Comparison of ENCODE assay signal across 14 cellular contexts in the genomic region with DNA sequence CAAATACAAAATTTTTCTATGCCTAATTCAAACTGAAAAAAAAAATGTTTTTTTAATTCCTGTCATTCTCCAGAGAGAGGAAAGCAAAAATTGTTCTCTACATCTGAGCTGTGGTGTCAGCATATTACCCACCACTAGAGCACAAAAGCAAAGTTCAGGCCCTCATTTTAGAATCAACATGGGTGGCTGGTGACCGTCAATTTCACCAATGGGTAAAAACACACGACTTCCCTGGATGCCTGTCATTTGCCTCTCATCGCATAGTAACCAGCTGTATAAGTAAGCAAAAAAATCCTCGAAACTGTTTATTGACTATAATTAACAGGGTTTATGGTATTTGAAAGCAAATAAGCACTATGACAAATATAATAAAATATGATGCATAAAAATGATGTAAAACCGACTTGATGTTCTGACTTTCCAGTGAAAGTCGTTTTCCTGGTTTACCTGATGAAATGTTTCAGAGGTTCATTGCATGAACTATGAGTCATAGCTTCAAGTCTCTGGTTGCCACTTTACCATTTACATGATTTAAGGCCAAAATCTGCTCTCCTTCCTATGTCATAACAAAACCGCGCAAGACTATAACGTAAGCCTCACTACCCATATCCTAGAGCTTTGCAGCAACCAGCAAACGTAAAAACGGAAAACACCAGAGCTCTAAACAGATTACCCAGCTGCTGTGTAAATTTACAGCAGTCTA.
DNase-seq lines count a peak whose midpoint lies in the region; ATAC-seq, FAIRE-seq and TF ChIP-seq lines count a peak whose summit lies in the region.
"Had no signal": no experiment of that assay in that cellular context is flagged by ENCODE, and none has a peak within 500 bp of the region (broad histone marks: within the 10 kb centered on the region; RNA-seq: fewer than 3 reads in every experiment).

No MANE protein-coding gene starts in this region.

- TF ChIP-seq CTCF in MCF 10A (IDR thresholded peaks at IDR 0.05; ENCODE audit: unreplicated experiment) (no peak), breast epithelium (IDR thresholded peaks at IDR 0.05) (peak in 1 of 3 donors; percentile 27)

- peaks cover 14% of the 10 kb centered on the region for H3K4me1 Mint-ChIP-seq in MCF 10A (ENCODE audit: insufficient read depth, unreplicated experiment)

- CTCF ChIA-PET in MCF 10A (lab: Yijun Ruan, JAX) = interaction anchor here (0.5 to 1.6 kb wide), 7 partner anchors 11 to 198 kb away, joined by 3 to 6 read pairs (median 4); no protein-coding TSS in a partner anchor

- intact Hi-C loops in MCF 10A (cut with micrococcal nuclease) = no loop called here
- intact Hi-C loops in breast epithelium (cut with DNase I; ENCODE audit: low total_unique reads) = loop anchor here (5.0 kb wide), 1 partner anchor 1539 kb away; no protein-coding TSS in a partner anchor

- ATAC-seq in SK-N-SH treated with all-trans-retinoic acid at 6 μM for 48 hours = peak; percentile 73

- H3K27me3 ChIP-seq in breast epithelium = no peaks in the 10 kb centered on the region
- H3K27me3 ChIP-seq: adrenal gland, SJCRH30 had no signal

- H3K27ac Mint-ChIP-seq in MCF 10A (ENCODE audit: low read depth, unreplicated experiment) = peak overlapping the region; percentile 46
- H3K27ac Mint-ChIP-seq: activated CD4-positive, alpha-beta T cell treated with anti-CD3 and anti-CD28 coated beads, Interleukin-2, amount 10 ng/mL, durations not matched to agents 24 days and 14 days had no signal

- no peak for TF ChIP-seq POLR2A in breast epithelium (IDR thresholded peaks at IDR 0.05)

- no peaks in the 10 kb centered on the region for H3K27me3 Mint-ChIP-seq in MCF 10A (ENCODE audit: insufficient read depth, unreplicated experiment)

- H3K27ac ChIP-seq in breast epithelium (no peak overlapping the region), epithelial cell of prostate (peak overlapping the region; percentile 90)
- H3K27ac ChIP-seq: SJCRH30, thoracic aorta had no signal

- no peaks in the 10 kb centered on the region for H3K4me1 ChIP-seq in breast epithelium

- H3K36me3 Mint-ChIP-seq in MCF 10A (ENCODE audit: insufficient read depth, unreplicated experiment) = no peaks in the 10 kb centered on the region

- FAIRE-seq in urothelium cell line (lab: Jason Lieb, UNC) = no peak

- no peaks in the 10 kb centered on the region for H3K9me3 Mint-ChIP-seq in MCF 10A (ENCODE audit: unreplicated experiment)
- H3K9me3 Mint-ChIP-seq: neural crest cell had no signal

- POLR2A ChIA-PET in MCF 10A (lab: Yijun Ruan, JAX) = interaction anchor here (0.7 to 2.4 kb wide), 11 partner anchors 11 to 464 kb away, joined by 3 to 16 read pairs (median 4); a partner anchor contains a TSS

- H3K36me3 ChIP-seq in breast epithelium = no peaks in the 10 kb centered on the region
- H3K36me3 ChIP-seq: adrenal gland, SJCRH30, thoracic aorta had no signal

- TSS peak; percentile 58 for BruUV-seq in MCF 10A (replicated peaks; lab: Mats Ljungman, UMichigan)

- peak overlapping the region; percentile 50 for H3K4me3 Mint-ChIP-seq in MCF 10A (ENCODE audit: unreplicated experiment)
- H3K4me3 Mint-ChIP-seq: activated CD4-positive, alpha-beta T cell treated with anti-CD3 and anti-CD28 coated beads, Interleukin-2, amount 10 ng/mL, durations not matched to agents 24 days and 14 days; neural crest cell had no signal

- DNase-seq in MCF 10A (ENCODE audit: unreplicated experiment) = peak; percentile 85
- DNase-seq in breast epithelium (ENCODE audit: low spot score in 2 of 2) = no peak
- peak; percentile 29 for DNase-seq in epithelial cell of prostate (ENCODE audit: low read depth, low spot score)
- DNase-seq in urothelium cell line (ENCODE audit: low spot score) = peak; percentile 49
- no peak for DNase-seq in NCI-H524 (lab: John Stamatoyannopoulos, UW)
- DNase-seq in HuH-7 (ENCODE audit: low spot score) = no peak
- DNase-seq in KG1 (lab: John Stamatoyannopoulos, UW) = no peak
- DNase-seq: activated CD4-positive, alpha-beta T cell treated with anti-CD3 and anti-CD28 coated beads, Interleukin-2, amount 10 ng/mL, durations not matched to agents 24 days and 14 days; adrenal gland; NCI-H187 treated with DMSO at 0.1 percent for 48 hours; SJCRH30 had no signal

- H3K9me3 ChIP-seq in breast epithelium = no peaks in the 10 kb centered on the region
- H3K9me3 ChIP-seq: adrenal gland, SJCRH30, thoracic aorta had no signal

- no peak overlapping the region for H3K4me3 ChIP-seq in breast epithelium
- H3K4me3 ChIP-seq: adrenal gland, SJCRH30, thoracic aorta had no signal

TF ChIP-seq in SK-N-SH treated with all-trans-retinoic acid at 6 μM for 48 hours, 23 proteins besides CTCF, POLR2A, EP300 and RAD21:
- TF ChIP-seq TCF4 (CRISPR knock-in tag; IDR thresholded peaks at IDR 0.05; ENCODE audit: borderline replicate concordance) (no peak), ZNF70 (CRISPR knock-in tag; IDR thresholded peaks at IDR 0.05) (no peak), ZNF8 (CRISPR knock-in tag; IDR thresholded peaks at IDR 0.05) (no peak)

Comparison
In these comparisons a context has a peak if more than half of its experiments do, and no peak if none do; other contexts are left out.
1. DNase-seq: peak in MCF 10A (single experiment), epithelial cell of prostate (single experiment) and urothelium cell line (single experiment); none in breast epithelium (0 of 2), NCI-H524 (0 of 2), HuH-7 (single experiment) and KG1 (single experiment).